In genomic region chr3:62178739-62179600, GRCh38 we compare ENCODE assay signal across 15 cellular contexts.
"Had no signal": no experiment of that assay in that cellular context is flagged by ENCODE, and none has a peak within 500 bp of the region (broad histone marks: within the 10 kb centered on the region; RNA-seq: fewer than 3 reads in every experiment).

No MANE protein-coding gene starts in this region.

- ATAC-seq: right lobe of liver; stimulated activated naive B cell treated with anti-CD40 and anti-IgM and Interleukin-4, amounts not matched to agents 10 μg/mL and 1 μg/mL and 100 μg/mL, for 72 hours had no signal

- H3K4me3 ChIP-seq: right lobe of liver, transverse colon had no signal

- H3K27me3 ChIP-seq: brain microvascular endothelial cell, right lobe of liver, transverse colon had no signal

- DNase-seq: activated CD4-positive, alpha-beta T cell treated with anti-CD3 and anti-CD28 coated beads for 1 hour; activated CD4-positive, alpha-beta T cell treated with anti-CD3 and anti-CD28 coated beads, Interleukin-2, amount 50 U/mL, for 48 hours; activated gamma-delta T cell; activated naive CD8-positive, alpha-beta T cell treated with anti-CD3 and anti-CD28 coated beads for 36 hours; activated T-cell treated with anti-CD3 and anti-CD28 coated beads, Interleukin-2, amount 50 U/mL, for 48 hours; brain microvascular endothelial cell; dermis blood vessel endothelial cell; endodermal cell; erythroblast; mesendoderm; occipital lobe; right lobe of liver; stimulated activated CD4-positive, alpha-beta T cell treated with anti-CD3 and anti-CD28 coated beads, Interleukin-2, amount 100 ng/mL, for 24 hours; stimulated activated naive B cell treated with anti-CD40 and anti-IgM and Interleukin-4, amounts not matched to agents 10 μg/mL and 1 μg/mL and 100 μg/mL, for 72 hours; transverse colon had no signal

- H3K9me3 ChIP-seq: right lobe of liver, transverse colon had no signal

- H3K36me3 ChIP-seq: brain microvascular endothelial cell, right lobe of liver, transverse colon had no signal

- H3K4me1 ChIP-seq: right lobe of liver, transverse colon had no signal

- H3K27ac ChIP-seq: brain microvascular endothelial cell, right lobe of liver, transverse colon had no signal
